In genomic region chr20:38145094-38146075, GRCh38 we compare ENCODE assay signal across 12 cellular contexts. TPM values are rescaled to one million over a fixed set of nuclear protein-coding genes. Genes with fewer than 3 reads are reported as not detected.
A peak's percentile ranks its signal among the peaks of the same experiment; 100 is the strongest.
DNase-seq lines count a peak whose midpoint lies in the region; ATAC-seq and TF ChIP-seq lines count a peak whose summit lies in the region.
"Had no signal": no experiment of that assay in that cellular context is flagged by ENCODE, and none has a peak within 500 bp of the region (broad histone marks: within the 10 kb centered on the region; RNA-seq: fewer than 3 reads in every experiment).

No MANE protein-coding gene starts in this region.

- peak overlapping the region; percentile 66 to 98; a peak in 3 of 4 replicates for H3K27ac ChIP-seq in SK-N-SH (ENCODE audit: low read depth in 2 of 2, low read length in 1 of 2)
- H3K27ac ChIP-seq in duodenal mucosa (ENCODE audit: low read depth, low read length), result peak overlapping the region; percentile 95
- H3K27ac ChIP-seq in lower lobe of right lung, result peak overlapping the region; percentile 77
- peak overlapping the region; percentile 73 to 84 for H3K27ac ChIP-seq in uterus
- H3K27ac ChIP-seq: 22Rv1 had no signal

- H3K27me3 ChIP-seq in SK-N-SH (ENCODE audit: insufficient read depth), result no peaks in the 10 kb centered on the region
- H3K27me3 ChIP-seq in duodenal mucosa (ENCODE audit: control insufficient read depth in 1 of 2, insufficient read depth in 2 of 2, low read length in 2 of 2), result no peaks in the 10 kb centered on the region
- no peaks in the 10 kb centered on the region for H3K27me3 ChIP-seq in lower lobe of right lung (ENCODE audit: low read depth)
- H3K27me3 ChIP-seq in uterus, result no peaks in the 10 kb centered on the region

- no peak for ATAC-seq in SK-N-SH treated with all-trans-retinoic acid at 6 μM for 48 hours
- ATAC-seq in lower lobe of right lung, result no peak
- no peak for ATAC-seq in stimulated activated naive CD8-positive, alpha-beta T cell treated with anti-CD3 and anti-CD28 coated beads, Interleukin-15, amount 100 ng/mL, for 72 hours
- ATAC-seq: left colon had no signal

- H3F3A ChIP-seq in SK-N-SH (replicated peaks; ENCODE audit: insufficient read depth), result peaks cover 68% of the 10 kb centered on the region

- TF ChIP-seq CTCF in SK-N-SH (IDR thresholded peaks at IDR 0.05) (no peak), lower lobe of right lung (IDR thresholded peaks at IDR 0.05) (no peak), uterus (IDR thresholded peaks at IDR 0.05) (peak in 1 of 4 experiments; percentile 9)

- no peaks in the 10 kb centered on the region for H3K9me3 Mint-ChIP-seq in stimulated activated naive CD8-positive, alpha-beta T cell treated with anti-CD3 and anti-CD28 coated beads, Interleukin-15, amount 100 ng/mL, for 72 hours

- TF ChIP-seq EP300 in SK-N-SH (IDR thresholded peaks at IDR 0.05; ENCODE audit: borderline replicate concordance in 1 of 2, low read depth in 1 of 2, low read length in 1 of 2), result no peak

- H2AFZ ChIP-seq in SK-N-SH (ENCODE audit: low read depth), result no peak overlapping the region

- H3K4me3 ChIP-seq in SK-N-SH (ENCODE audit: low read depth in 2 of 2, low read length in 1 of 2) (no peak overlapping the region), duodenal mucosa (ENCODE audit: low read depth in 1 of 2, low read length in 2 of 2) (no peak overlapping the region), lower lobe of right lung (no peak overlapping the region), uterus (no peak overlapping the region)

- CTCF ChIA-PET in SK-N-SH (lab: Yijun Ruan, JAX), result interaction anchor here (0.8 to 2.5 kb wide), 6 partner anchors 9 to 308 kb away, joined by 3 to 15 read pairs (median 4); no protein-coding TSS in a partner anchor

- WGBS in SK-N-SH (ENCODE audit: low lambda C conversion rate), result 62% methylated on average over 12 of the region's 12 CpGs

- no peak overlapping the region for H3K27ac Mint-ChIP-seq in stimulated activated naive CD8-positive, alpha-beta T cell treated with anti-CD3 and anti-CD28 coated beads, Interleukin-15, amount 100 ng/mL, for 72 hours

- TF ChIP-seq POLR2A in uterus (IDR thresholded peaks at IDR 0.05), result no peak

- no peaks in the 10 kb centered on the region for H3K9me2 ChIP-seq in SK-N-SH

- H3K36me3 ChIP-seq in SK-N-SH (replicated peaks in 1 of 2; ENCODE audit: control insufficient read depth in 1 of 2, insufficient read depth in 2 of 2, low read length in 1 of 2), result peaks cover 48 to 59% of the 10 kb centered on the region in 2 experiments
- H3K36me3 ChIP-seq in duodenal mucosa (ENCODE audit: control insufficient read depth in 1 of 2, insufficient read depth in 2 of 2, low read length in 2 of 2), result peaks cover 2 to 5% of the 10 kb centered on the region in 2 donors
- H3K36me3 ChIP-seq in lower lobe of right lung, result peaks cover 78% of the 10 kb centered on the region
- H3K36me3 ChIP-seq in uterus, result no peaks in the 10 kb centered on the region

- peak overlapping the region; percentile 79 for H3K9ac ChIP-seq in SK-N-SH
- peak overlapping the region; percentile 61 for H3K9ac ChIP-seq in duodenal mucosa (ENCODE audit: low read depth in 1 of 2, low read length in 2 of 2)

- no peak for DNase-seq in SK-N-SH
- no peak for DNase-seq in lower lobe of right lung
- DNase-seq in uterus, result peak; percentile 70 to 78
- DNase-seq in activated CD4-positive, CD25-positive, alpha-beta regulatory T cell treated with anti-CD3 and anti-CD28 coated beads, Interleukin-2, amount 50 U/mL, for 72 hours, result no peak
- DNase-seq in head of caudate nucleus, result no peak
- no peak for DNase-seq in stimulated activated naive CD8-positive, alpha-beta T cell treated with anti-CD3 and anti-CD28 coated beads, Interleukin-15, amount 100 ng/mL, for 72 hours
- DNase-seq: activated T-cell treated with anti-CD3 and anti-CD28 coated beads for 4 hours, left colon, NCI-H526 had no signal

- peak overlapping the region; percentile 53 for H3K4me2 ChIP-seq in SK-N-SH

- H3K4me1 ChIP-seq in SK-N-SH (ENCODE audit: control insufficient read depth in 1 of 2, insufficient read depth in 2 of 2, low read depth in 1 of 2, low read length in 1 of 2) (peaks cover 18 to 29% of the 10 kb centered on the region in 2 experiments), duodenal mucosa (ENCODE audit: control insufficient read depth in 1 of 2, insufficient read depth in 2 of 2, low read length in 2 of 2) (peaks cover 46% of the 10 kb centered on the region in 2 donors), lower lobe of right lung (peaks cover 60% of the 10 kb centered on the region), uterus (peaks cover 3 to 14% of the 10 kb centered on the region in 2 donors)

- no peak overlapping the region for H3K4me3 Mint-ChIP-seq in stimulated activated naive CD8-positive, alpha-beta T cell treated with anti-CD3 and anti-CD28 coated beads, Interleukin-15, amount 100 ng/mL, for 72 hours

- H3K27me3 Mint-ChIP-seq in stimulated activated naive CD8-positive, alpha-beta T cell treated with anti-CD3 and anti-CD28 coated beads, Interleukin-15, amount 100 ng/mL, for 72 hours, result peaks cover 4% of the 10 kb centered on the region

- no peaks in the 10 kb centered on the region for H3K79me2 ChIP-seq in SK-N-SH (ENCODE audit: insufficient read depth)

- TF ChIP-seq RAD21 in SK-N-SH (IDR thresholded peaks at IDR 0.05; ENCODE audit: low read length), result no peak

- no peaks in the 10 kb centered on the region for H3K4me1 Mint-ChIP-seq in stimulated activated naive CD8-positive, alpha-beta T cell treated with anti-CD3 and anti-CD28 coated beads, Interleukin-15, amount 100 ng/mL, for 72 hours

- H3K9me3 ChIP-seq in SK-N-SH, result no peaks in the 10 kb centered on the region
- no peaks in the 10 kb centered on the region for H3K9me3 ChIP-seq in duodenal mucosa (ENCODE audit: control insufficient read depth in 1 of 2, low read length in 2 of 2)
- no peaks in the 10 kb centered on the region for H3K9me3 ChIP-seq in lower lobe of right lung
- H3K9me3 ChIP-seq in uterus, result no peaks in the 10 kb centered on the region

- intact Hi-C loops in lower lobe of right lung (cut with DNase I) (no loop called here), uterus (cut with DNase I; ENCODE audit: low total_unique reads) (no loop called here), head of caudate nucleus (cut with DNase I) (no loop called here)

- H4K20me1 ChIP-seq in SK-N-SH (ENCODE audit: insufficient read depth), result no peaks in the 10 kb centered on the region

- POLR2A ChIA-PET in SK-N-SH (lab: Yijun Ruan, JAX), result no interaction called here

TF ChIP-seq in SK-N-SH, 30 proteins besides CTCF, POLR2A, EP300 and RAD21 (continues in another document):
- TF ChIP-seq, protein P1, sequence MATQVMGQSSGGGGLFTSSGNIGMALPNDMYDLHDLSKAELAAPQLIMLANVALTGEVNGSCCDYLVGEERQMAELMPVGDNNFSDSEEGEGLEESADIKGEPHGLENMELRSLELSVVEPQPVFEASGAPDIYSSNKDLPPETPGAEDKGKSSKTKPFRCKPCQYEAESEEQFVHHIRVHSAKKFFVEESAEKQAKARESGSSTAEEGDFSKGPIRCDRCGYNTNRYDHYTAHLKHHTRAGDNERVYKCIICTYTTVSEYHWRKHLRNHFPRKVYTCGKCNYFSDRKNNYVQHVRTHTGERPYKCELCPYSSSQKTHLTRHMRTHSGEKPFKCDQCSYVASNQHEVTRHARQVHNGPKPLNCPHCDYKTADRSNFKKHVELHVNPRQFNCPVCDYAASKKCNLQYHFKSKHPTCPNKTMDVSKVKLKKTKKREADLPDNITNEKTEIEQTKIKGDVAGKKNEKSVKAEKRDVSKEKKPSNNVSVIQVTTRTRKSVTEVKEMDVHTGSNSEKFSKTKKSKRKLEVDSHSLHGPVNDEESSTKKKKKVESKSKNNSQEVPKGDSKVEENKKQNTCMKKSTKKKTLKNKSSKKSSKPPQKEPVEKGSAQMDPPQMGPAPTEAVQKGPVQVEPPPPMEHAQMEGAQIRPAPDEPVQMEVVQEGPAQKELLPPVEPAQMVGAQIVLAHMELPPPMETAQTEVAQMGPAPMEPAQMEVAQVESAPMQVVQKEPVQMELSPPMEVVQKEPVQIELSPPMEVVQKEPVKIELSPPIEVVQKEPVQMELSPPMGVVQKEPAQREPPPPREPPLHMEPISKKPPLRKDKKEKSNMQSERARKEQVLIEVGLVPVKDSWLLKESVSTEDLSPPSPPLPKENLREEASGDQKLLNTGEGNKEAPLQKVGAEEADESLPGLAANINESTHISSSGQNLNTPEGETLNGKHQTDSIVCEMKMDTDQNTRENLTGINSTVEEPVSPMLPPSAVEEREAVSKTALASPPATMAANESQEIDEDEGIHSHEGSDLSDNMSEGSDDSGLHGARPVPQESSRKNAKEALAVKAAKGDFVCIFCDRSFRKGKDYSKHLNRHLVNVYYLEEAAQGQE (IDR thresholded peaks at IDR 0.05; ENCODE audit: low read depth, low read length), result no peak
- no peak for TF ChIP-seq TAF1 (IDR thresholded peaks at IDR 0.05; ENCODE audit: borderline replicate concordance, low read depth, low read length)

TF ChIP-seq in SK-N-SH treated with all-trans-retinoic acid at 6 μM for 48 hours, 23 proteins besides CTCF, POLR2A, EP300 and RAD21:
- no peak for TF ChIP-seq SNAI2 (CRISPR knock-in tag; IDR thresholded peaks at IDR 0.05)
- no peak for TF ChIP-seq ARNTL (CRISPR knock-in tag; IDR thresholded peaks at IDR 0.05; ENCODE audit: borderline replicate concordance, low read depth)
- TF ChIP-seq ZFP3 (CRISPR knock-in tag; IDR thresholded peaks at IDR 0.05), result no peak

RNA-seq across cellular contexts. Expression of gene TGM2, which starts 19.7 kb away (rescaled TPM):
- 548 and 676 TPM in 2 replicates for polyA plus RNA-seq in SK-N-SH (2012; rRNA removed)
- polyA plus RNA-seq in SK-N-SH (2012; cell fraction: cytosol; rRNA removed), result 278 and 460 TPM in 2 replicates
- 675 and 717 TPM in 2 replicates for polyA plus RNA-seq in SK-N-SH (2012; cell fraction: nucleus; rRNA removed)
- total RNA-seq in lower lobe of right lung (362 TPM), uterus (100 to 1,000 TPM; 136 to 639 (median 209) TPM)

Comparison
In these comparisons a context has a peak if more than half of its experiments do, and no peak if none do; other contexts are left out.
1. DNase-seq: peak in uterus (2 of 2); none in SK-N-SH (single experiment), lower lobe of right lung (single experiment), activated CD4-positive, CD25-positive, alpha-beta regulatory T cell treated with anti-CD3 and anti-CD28 coated beads, Interleukin-2, amount 50 U/mL, for 72 hours (single experiment), head of caudate nucleus (0 of 42) and stimulated activated naive CD8-positive, alpha-beta T cell treated with anti-CD3 and anti-CD28 coated beads, Interleukin-15, amount 100 ng/mL, for 72 hours (0 of 2).
2. Peak in every context shown above with its lines, with median percentiles within 50 percentile points of each other: H3K27ac ChIP-seq.